In the genomic region with DNA sequence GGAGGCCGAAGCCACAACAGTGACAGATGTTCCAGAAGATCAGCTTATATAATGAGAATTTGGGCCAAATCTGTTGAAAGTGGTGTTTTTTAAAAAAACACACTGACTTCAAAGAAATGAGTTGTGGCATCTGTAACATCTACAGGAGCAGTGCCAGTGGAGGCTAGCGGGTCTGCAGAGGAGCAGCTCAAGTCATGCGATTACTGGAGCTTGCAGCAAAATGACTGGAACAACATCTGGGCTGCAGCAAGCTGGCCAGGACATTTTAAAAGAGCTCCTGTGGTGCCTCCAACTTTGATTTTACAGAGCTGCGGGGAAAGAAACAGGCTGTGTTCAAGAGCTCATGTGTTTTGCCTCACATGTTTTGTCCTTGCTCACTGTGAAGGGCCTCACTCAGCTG, we compare ENCODE assay signal across 25 cellular contexts. TPM values are rescaled to one million over a fixed set of nuclear protein-coding genes. Genes with fewer than 3 reads are reported as not detected.
DNase-seq lines count a peak whose midpoint lies in the region; ATAC-seq and TF ChIP-seq lines count a peak whose summit lies in the region.
"Had no signal": no experiment of that assay in that cellular context is flagged by ENCODE, and none has a peak within 500 bp of the region (broad histone marks: within the 10 kb centered on the region; RNA-seq: fewer than 3 reads in every experiment).

No MANE protein-coding gene starts in this region.

- H3K36me3 ChIP-seq in heart right ventricle (no peaks in the 10 kb centered on the region), adipocyte (ENCODE audit: control insufficient read depth, insufficient read depth, low read length, severe bottlenecking) (no peaks in the 10 kb centered on the region)
- H3K36me3 ChIP-seq: HAP-1 had no signal

- WGBS in heart right ventricle, 2 donors = 65 to 79% methylated on average over 4 of the region's 4 CpGs

- H3K9me3 ChIP-seq in heart right ventricle (peaks cover 0 to 10% (median 0%) of the 10 kb centered on the region in 11 donors), adipocyte (ENCODE audit: control insufficient read depth, low read length) (no peaks in the 10 kb centered on the region)
- H3K9me3 ChIP-seq: HAP-1 had no signal

- DNase-seq in Right ventricle myocardium inferior (ENCODE audit: missing footprints) (no peak), heart right ventricle (no peak), adipocyte (ENCODE audit: low read depth) (peak; percentile 32), foreskin fibroblast (peak; percentile 25 to 68), sciatic nerve (ENCODE audit: low spot score) (no peak), NCI-H1436 (lab: John Stamatoyannopoulos, UW) (no peak)
- no peak for DNase-seq in activated CD4-positive, alpha-beta T cell treated with anti-CD3 and anti-CD28 coated beads, Interleukin-2, amount 50 U/mL, for 4 hours
- DNase-seq: 8988T; CD4-positive, alpha-beta T cell; DMS153; GDM1; GM23248; Kasumi-1; MM.1S; NCI-H1092; NCI-H146; NCI-H2029 treated with DMSO at 0.1 percent for 48 hours; NCI-H2171 treated with DMSO at 0.1 percent for 48 hours; NCI-H510A treated with DMSO at 0.1 percent for 48 hours; NCI-H774; OCI-M1; SIG-M5 had no signal

- TF ChIP-seq CTCF in heart right ventricle (IDR thresholded peaks at IDR 0.05) (no peak), foreskin fibroblast (IDR thresholded peaks at IDR 0.05; ENCODE audit: low read depth, low read length) (no peak)

- H3K27me3 ChIP-seq in heart right ventricle (no peaks in the 10 kb centered on the region), adipocyte (replicated peaks; ENCODE audit: control insufficient read depth, insufficient read depth, low read length) (no peaks in the 10 kb centered on the region)

- ATAC-seq in Right ventricle myocardium inferior (peak; percentile 44), heart right ventricle (no peak), sciatic nerve (peak; percentile 44), HG03139 (IDR thresholded peaks at IDR 0.05; ENCODE audit: unreplicated experiment) (no peak)

- H3K9ac ChIP-seq in adipocyte (ENCODE audit: low read length) = no peak overlapping the region
- H3K9ac ChIP-seq: GM23248 had no signal

- H3K4me1 ChIP-seq in heart right ventricle (no peaks in the 10 kb centered on the region), adipocyte (ENCODE audit: control insufficient read depth, insufficient read depth, low read length) (no peaks in the 10 kb centered on the region)
- H3K4me1 ChIP-seq: HAP-1 had no signal

- intact Hi-C loops in Right ventricle myocardium inferior (cut with DNase I) = no loop called here
- intact Hi-C loops in heart right ventricle (cut with DNase I) = no loop called here
- intact Hi-C loops in sciatic nerve (cut with DNase I) = no loop called here

- H3K27ac ChIP-seq in heart right ventricle = no peak overlapping the region
- H3K27ac ChIP-seq: GM23248 had no signal

- no peak overlapping the region for H3K4me3 ChIP-seq in heart right ventricle
- H3K4me3 ChIP-seq in adipocyte (ENCODE audit: low read length) = no peak overlapping the region
- no peak overlapping the region for H3K4me3 ChIP-seq in foreskin fibroblast (ENCODE audit: low read depth in 1 of 2, low read length in 2 of 2)
- H3K4me3 ChIP-seq: GM23248, HAP-1 had no signal

RNA-seq across cellular contexts. Expression of gene TBX18, which starts 57.2 kb away (rescaled TPM):
- 8.4 TPM for total RNA-seq in Right ventricle myocardium inferior
- 1 to 10 TPM; 1.7 to 9.1 (median 2.8) TPM for total RNA-seq in heart right ventricle
- polyA plus RNA-seq in heart right ventricle = 1 to 10 TPM; 2.3 to 5.0 TPM
- 46.1 TPM for total RNA-seq in sciatic nerve
- total RNA-seq: CD4-positive, alpha-beta T cell had no signal
- polyA plus RNA-seq: IgD-negative memory B cell had no signal

Comparison
In these comparisons a context has a peak if more than half of its experiments do, and no peak if none do; other contexts are left out.
1. ATAC-seq: peak in Right ventricle myocardium inferior (single experiment) and sciatic nerve (single experiment); none in heart right ventricle (0 of 8) and HG03139 (single experiment).
2. DNase-seq: peak in adipocyte (single experiment) and foreskin fibroblast (2 of 2); none in Right ventricle myocardium inferior (single experiment), heart right ventricle (0 of 2), sciatic nerve (single experiment), activated CD4-positive, alpha-beta T cell treated with anti-CD3 and anti-CD28 coated beads, Interleukin-2, amount 50 U/mL, for 4 hours (0 of 2) and NCI-H1436 (single experiment).